Comparison of ENCODE assay signal across 8 cellular contexts in genomic region chr1:30779294-30780071, GRCh38. TPM values are rescaled to one million over a fixed set of nuclear protein-coding genes. Genes with fewer than 3 reads are reported as not detected.
DNase-seq lines count a peak whose midpoint lies in the region; ATAC-seq and TF ChIP-seq lines count a peak whose summit lies in the region.

No MANE protein-coding gene starts in this region.

- peaks cover 0 to 2% of the 10 kb centered on the region in 2 donors for H3K4me1 ChIP-seq in lung (ENCODE audit: control insufficient read depth in 2 of 2, insufficient read depth in 2 of 2, low read length in 2 of 2)

- no peaks in the 10 kb centered on the region for H3K27me3 ChIP-seq in GM06990 (replicated peaks; ENCODE audit: control insufficient read depth, insufficient read depth, low read length)
- no peaks in the 10 kb centered on the region for H3K27me3 ChIP-seq in lung (ENCODE audit: control insufficient read depth, insufficient read depth)

- H3K36me3 ChIP-seq in GM06990 (ENCODE audit: control insufficient read depth, insufficient read depth, low read length), result no peaks in the 10 kb centered on the region
- no peaks in the 10 kb centered on the region for H3K36me3 ChIP-seq in lung (ENCODE audit: control insufficient read depth in 2 of 2, insufficient read depth in 2 of 2, low read length in 2 of 2)

- DNase-seq in GM06990 (ENCODE audit: extremely low read depth, insufficient read length) (peak; percentile 88), NCI-H526 treated with DMSO at 0.1 percent for 48 hours (lab: John Stamatoyannopoulos, UW) (peak; percentile 65), dedifferentiated amniotic fluid mesenchymal stem cell (ENCODE audit: extremely low spot score) (peak; percentile 40), lung (ENCODE audit: low spot score) (peak; percentile 89)
- DNase-seq in activated CD4-positive, alpha-beta T cell treated with anti-CD3 and anti-CD28 coated beads, Interleukin-2, amount 50 U/mL, for 24 hours (ENCODE audit: low read depth in 1 of 2, low spot score in 1 of 2), result peak; percentile 91 to 97
- DNase-seq in stimulated activated CD8-positive, alpha-beta memory T cell treated with anti-CD3 and anti-CD28 coated beads, Interleukin-15, amount 100 ng/mL, for 1 hour (ENCODE audit: low read depth), result peak; percentile 94

- no peaks in the 10 kb centered on the region for H3K9me3 ChIP-seq in lung (ENCODE audit: control insufficient read depth in 2 of 2, insufficient read depth in 1 of 2, low read length in 1 of 2)

- H3K4me3 ChIP-seq in GM06990 (replicated peaks; ENCODE audit: low read depth, low read length) (peak overlapping the region; percentile 25), lung (no peak overlapping the region)

- 18 to 20% methylated on average over 12 of the region's 12 CpGs for WGBS in lung, 2 donors

- H3K27ac ChIP-seq in lung (ENCODE audit: low read depth in 1 of 2, low read length in 1 of 2), result no peak overlapping the region

- TF ChIP-seq CTCF in GM06990 (IDR thresholded peaks at IDR 0.05; ENCODE audit: insufficient read depth, low read length, poor library complexity, severe bottlenecking) (peak; percentile 91), lung (IDR thresholded peaks at IDR 0.05; ENCODE audit: control extremely low read depth, extremely low read depth) (peak; percentile 95)

- peak; percentile 67 for ATAC-seq in HG02885 (IDR thresholded peaks at IDR 0.05; ENCODE audit: poor library complexity, unreplicated experiment)
- ATAC-seq in lung (ENCODE audit: insufficient read depth, low FRiP score), result peak; percentile 74
- ATAC-seq in HG03342 (IDR thresholded peaks at IDR 0.05; ENCODE audit: unreplicated experiment), result no peak

RNA-seq across cellular contexts. Expression of gene LAPTM5, which starts 21.9 kb away (rescaled TPM):
- total RNA-seq in lung, result 100 to 1,000 TPM in 1 of 2 donors, 10 to 100 TPM in 1; 58.7 to 310 TPM
- 100 to 1,000 TPM; 232 to 653 TPM for polyA plus RNA-seq in lung

RNA-seq across cellular contexts. Expression of gene MATN1, which starts 56.1 kb away (rescaled TPM):
- total RNA-seq in lung, result under 1 TPM; 0.15 to 0.57 TPM
- polyA plus RNA-seq in lung, result under 1 TPM; 0.15 to 0.18 TPM

Comparison
In these comparisons a context has a peak if more than half of its experiments do, and no peak if none do; other contexts are left out.
1. DNase-seq: peak in every context shown above with its lines; median percentile 94 in activated CD4-positive, alpha-beta T cell treated with anti-CD3 and anti-CD28 coated beads, Interleukin-2, amount 50 U/mL, for 24 hours; 94 in stimulated activated CD8-positive, alpha-beta memory T cell treated with anti-CD3 and anti-CD28 coated beads, Interleukin-15, amount 100 ng/mL, for 1 hour; 89 in lung; 88 in GM06990; 65 in NCI-H526 treated with DMSO at 0.1 percent for 48 hours; 40 in dedifferentiated amniotic fluid mesenchymal stem cell.